1 cellular context compared by ENCODE assay signal in genomic region chr4:181796502-181796901, GRCh38.
TF ChIP-seq lines count a peak whose summit lies in the region.

No MANE protein-coding gene starts in this region.

TF ChIP-seq in IMR-90, 13 proteins besides CTCF, POLR2A, EP300 and RAD21 (continued from another document):
- no peak for TF ChIP-seq ELK1 (IDR thresholded peaks at IDR 0.05; ENCODE audit: borderline replicate concordance, low read depth, low read length)
- no peak for TF ChIP-seq RFX5 (IDR thresholded peaks at IDR 0.05; ENCODE audit: low read depth, low read length)
- no peak for TF ChIP-seq MAZ (IDR thresholded peaks at IDR 0.05; ENCODE audit: borderline replicate concordance, low read depth, low read length)
